8 cellular contexts compared by ENCODE assay signal in the genomic region with DNA sequence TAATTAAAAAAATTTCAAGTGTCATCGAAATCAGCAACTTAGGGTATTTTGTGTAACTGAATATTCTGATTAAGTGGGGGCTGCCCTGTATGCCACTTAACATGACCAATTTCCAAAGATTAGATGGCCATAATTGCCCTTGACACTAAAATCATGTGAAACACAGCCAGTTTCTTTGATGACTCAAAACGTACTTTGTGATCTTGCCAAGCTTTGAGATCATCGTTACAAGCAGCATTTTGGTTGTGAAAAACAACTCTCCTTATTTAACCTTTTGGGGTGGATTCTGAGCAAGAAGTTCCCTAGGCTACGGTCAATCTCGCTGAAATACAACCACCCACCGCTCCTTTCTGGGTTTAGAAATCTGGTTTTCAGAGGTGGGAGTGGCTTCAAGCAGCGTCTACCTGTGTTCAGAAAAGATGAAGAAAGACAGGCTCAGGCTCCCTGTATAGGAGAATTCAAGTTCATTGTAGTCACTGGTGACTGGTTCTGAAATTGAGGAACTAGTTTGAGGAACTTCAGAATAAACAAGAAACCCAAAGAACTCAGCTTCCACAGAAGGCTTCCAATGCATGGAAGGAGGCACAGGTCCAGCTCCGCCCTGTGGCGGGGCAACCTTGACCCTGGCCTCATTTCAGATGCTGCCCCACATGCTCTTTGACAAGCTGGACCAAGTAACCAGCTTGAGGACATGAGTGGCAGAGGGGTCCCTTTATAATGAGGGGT.
DNase-seq lines count a peak whose midpoint lies in the region; ATAC-seq lines count a peak whose summit lies in the region.

No MANE protein-coding gene starts in this region.

- H3K27me3 Mint-ChIP-seq in stimulated activated naive CD8-positive, alpha-beta T cell treated with anti-CD3 and anti-CD28 coated beads, Interleukin-15, amount 100 ng/mL, for 72 hours = no peaks in the 10 kb centered on the region

- H3K27me3 ChIP-seq in ACC112 (ENCODE audit: insufficient read depth, low read length) = no peaks in the 10 kb centered on the region

- H3K4me1 Mint-ChIP-seq in stimulated activated naive CD8-positive, alpha-beta T cell treated with anti-CD3 and anti-CD28 coated beads, Interleukin-15, amount 100 ng/mL, for 72 hours = peaks cover 96% of the 10 kb centered on the region

- H3K4me1 ChIP-seq in ACC112 (ENCODE audit: control insufficient read depth, insufficient read depth, low read length, unreplicated experiment) = peaks cover 70% of the 10 kb centered on the region

- ATAC-seq in GM18868 (IDR thresholded peaks at IDR 0.05; ENCODE audit: unreplicated experiment) = peak; percentile 57
- ATAC-seq in stimulated activated naive CD8-positive, alpha-beta T cell treated with anti-CD3 and anti-CD28 coated beads, Interleukin-15, amount 100 ng/mL, for 72 hours = peak; percentile 70
- no peak for ATAC-seq in HG03378 (IDR thresholded peaks at IDR 0.05; ENCODE audit: unreplicated experiment)

- peak overlapping the region; percentile 27 for H3K4me3 ChIP-seq in ACC112 (ENCODE audit: low read depth, low read length)

- H3K36me3 ChIP-seq in ACC112 (ENCODE audit: insufficient read depth, low read length) = peaks cover 10% of the 10 kb centered on the region

- no peaks in the 10 kb centered on the region for H3K9me3 Mint-ChIP-seq in stimulated activated naive CD8-positive, alpha-beta T cell treated with anti-CD3 and anti-CD28 coated beads, Interleukin-15, amount 100 ng/mL, for 72 hours

- H2AFZ ChIP-seq in ACC112 (ENCODE audit: low read length, unreplicated experiment) = no peak overlapping the region

- DNase-seq in NOMO-1 treated with dmso at 0.1 percent for 144 hours (lab: John Stamatoyannopoulos, UW; ENCODE audit: unreplicated experiment) (peak; percentile 64), amniotic stem cell (lab: John Stamatoyannopoulos, UW) (peak; percentile 53), kidney tubule cell (ENCODE audit: low spot score) (peak; percentile 66), HuH-7 (ENCODE audit: low spot score) (no peak)
- DNase-seq in stimulated activated naive CD8-positive, alpha-beta T cell treated with anti-CD3 and anti-CD28 coated beads, Interleukin-15, amount 100 ng/mL, for 72 hours = peak; percentile 68 to 80

- H3K27ac Mint-ChIP-seq in stimulated activated naive CD8-positive, alpha-beta T cell treated with anti-CD3 and anti-CD28 coated beads, Interleukin-15, amount 100 ng/mL, for 72 hours = peak overlapping the region; percentile 92 to 96

- peaks cover 84% of the 10 kb centered on the region for H3K79me2 ChIP-seq in ACC112 (ENCODE audit: control insufficient read depth, insufficient read depth, low read length, unreplicated experiment)

- H3K4me3 Mint-ChIP-seq in stimulated activated naive CD8-positive, alpha-beta T cell treated with anti-CD3 and anti-CD28 coated beads, Interleukin-15, amount 100 ng/mL, for 72 hours = peak overlapping the region; percentile 57 to 80

- H3K27ac ChIP-seq in ACC112 (ENCODE audit: low read depth, low read length) = peak overlapping the region; percentile 92
